Comparison of ENCODE assay signal across 17 cellular contexts in genomic region chr5:440413-441180, GRCh38. TPM values are rescaled to one million over a fixed set of nuclear protein-coding genes. Genes with fewer than 3 reads are reported as not detected.
DNase-seq lines count a peak whose midpoint lies in the region; ATAC-seq lines count a peak whose summit lies in the region.
"Had no signal": no experiment of that assay in that cellular context is flagged by ENCODE, and none has a peak within 500 bp of the region (broad histone marks: within the 10 kb centered on the region; RNA-seq: fewer than 3 reads in every experiment).

No MANE protein-coding gene starts in this region.

- peaks cover 3% of the 10 kb centered on the region for H3K36me3 Mint-ChIP-seq in activated naive CD8-positive, alpha-beta T cell
- H3K36me3 Mint-ChIP-seq in activated naive CD8-positive, alpha-beta T cell treated with anti-CD3 and anti-CD28 coated beads for 36 hours, result peaks cover 18% of the 10 kb centered on the region
- peaks cover 51% of the 10 kb centered on the region for H3K36me3 Mint-ChIP-seq in dendritic cell treated with granulocyte-macrophage colony-stimulating factor and Interleukin-4, amounts not matched to agents 40 ng/mL and 50 ng/mL, for 4 days (ENCODE audit: low read depth)
- H3K36me3 Mint-ChIP-seq in stimulated activated naive B cell treated with anti-CD40 and anti-IgM and Interleukin-4, amounts not matched to agents 10 μg/mL and 1 μg/mL and 100 μg/mL, for 72 hours, result peaks cover 49 to 59% of the 10 kb centered on the region in 2 donors
- H3K36me3 Mint-ChIP-seq: immature natural killer cell had no signal

- H3K27ac Mint-ChIP-seq in activated naive CD8-positive, alpha-beta T cell, result peak overlapping the region; percentile 64
- H3K27ac Mint-ChIP-seq in activated naive CD8-positive, alpha-beta T cell treated with anti-CD3 and anti-CD28 coated beads for 36 hours, result no peak overlapping the region
- peak overlapping the region; percentile 69 for H3K27ac Mint-ChIP-seq in dendritic cell treated with granulocyte-macrophage colony-stimulating factor and Interleukin-4, amounts not matched to agents 40 ng/mL and 50 ng/mL, for 4 days
- H3K27ac Mint-ChIP-seq in stimulated activated naive B cell treated with anti-CD40 and anti-IgM and Interleukin-4, amounts not matched to agents 10 μg/mL and 1 μg/mL and 100 μg/mL, for 72 hours, result peak overlapping the region; percentile 59

- ATAC-seq in stimulated activated naive B cell treated with anti-CD40 and anti-IgM and Interleukin-4, amounts not matched to agents 10 μg/mL and 1 μg/mL and 100 μg/mL, for 72 hours (replicated peaks), result peak; percentile 26 to 40
- ATAC-seq in HG02870 (IDR thresholded peaks at IDR 0.05; ENCODE audit: unreplicated experiment), result no peak
- ATAC-seq: effector memory CD8-positive, alpha-beta T cell; gastrocnemius medialis; pancreas had no signal

- no peak for DNase-seq in activated naive CD8-positive, alpha-beta T cell treated with anti-CD3 and anti-CD28 coated beads for 36 hours
- peak; percentile 99 for DNase-seq in NOMO-1 treated with DMSO at 0.1 percent for 48 hours (lab: John Stamatoyannopoulos, UW; ENCODE audit: unreplicated experiment)
- no peak for DNase-seq in stimulated activated naive B cell treated with anti-CD40 and anti-IgM and Interleukin-4, amounts not matched to agents 10 μg/mL and 1 μg/mL and 100 μg/mL, for 72 hours
- no peak for DNase-seq in effector CD8-positive, alpha-beta T cell (lab: John Stamatoyannopoulos, UW)
- DNase-seq in effector CD4-positive, alpha-beta T cell, result no peak
- DNase-seq: brain microvascular endothelial cell; DMS53; effector memory CD8-positive, alpha-beta T cell; gastrocnemius medialis; GM23248; immature natural killer cell; NCI-H1105; NCI-H446 treated with DMSO at 0.1 percent for 48 hours; pancreas had no signal

- intact Hi-C loops in dendritic cell treated with granulocyte-macrophage colony-stimulating factor and Interleukin-4, amounts not matched to agents 40 ng/mL and 50 ng/mL, for 4 days (cut with micrococcal nuclease), result no loop called here

- H3K9me3 Mint-ChIP-seq in activated naive CD8-positive, alpha-beta T cell (ENCODE audit: low read depth), result no peaks in the 10 kb centered on the region
- no peaks in the 10 kb centered on the region for H3K9me3 Mint-ChIP-seq in activated naive CD8-positive, alpha-beta T cell treated with anti-CD3 and anti-CD28 coated beads for 36 hours
- H3K9me3 Mint-ChIP-seq in dendritic cell treated with granulocyte-macrophage colony-stimulating factor and Interleukin-4, amounts not matched to agents 40 ng/mL and 50 ng/mL, for 4 days, result no peaks in the 10 kb centered on the region
- no peaks in the 10 kb centered on the region for H3K9me3 Mint-ChIP-seq in stimulated activated naive B cell treated with anti-CD40 and anti-IgM and Interleukin-4, amounts not matched to agents 10 μg/mL and 1 μg/mL and 100 μg/mL, for 72 hours
- H3K9me3 Mint-ChIP-seq: effector memory CD8-positive, alpha-beta T cell had no signal

- H3K4me3 Mint-ChIP-seq in activated naive CD8-positive, alpha-beta T cell, result peak overlapping the region; percentile 46
- H3K4me3 Mint-ChIP-seq in activated naive CD8-positive, alpha-beta T cell treated with anti-CD3 and anti-CD28 coated beads for 36 hours, result no peak overlapping the region
- H3K4me3 Mint-ChIP-seq in dendritic cell treated with granulocyte-macrophage colony-stimulating factor and Interleukin-4, amounts not matched to agents 40 ng/mL and 50 ng/mL, for 4 days, result peak overlapping the region; percentile 51
- peak overlapping the region; percentile 40 to 53 for H3K4me3 Mint-ChIP-seq in stimulated activated naive B cell treated with anti-CD40 and anti-IgM and Interleukin-4, amounts not matched to agents 10 μg/mL and 1 μg/mL and 100 μg/mL, for 72 hours
- H3K4me3 Mint-ChIP-seq: effector memory CD8-positive, alpha-beta T cell had no signal

- peaks cover 22% of the 10 kb centered on the region for H3K4me1 Mint-ChIP-seq in activated naive CD8-positive, alpha-beta T cell (ENCODE audit: low read depth)
- H3K4me1 Mint-ChIP-seq in activated naive CD8-positive, alpha-beta T cell treated with anti-CD3 and anti-CD28 coated beads for 36 hours, result peaks cover 25% of the 10 kb centered on the region
- peaks cover 63% of the 10 kb centered on the region for H3K4me1 Mint-ChIP-seq in dendritic cell treated with granulocyte-macrophage colony-stimulating factor and Interleukin-4, amounts not matched to agents 40 ng/mL and 50 ng/mL, for 4 days (ENCODE audit: low read depth)
- H3K4me1 Mint-ChIP-seq in stimulated activated naive B cell treated with anti-CD40 and anti-IgM and Interleukin-4, amounts not matched to agents 10 μg/mL and 1 μg/mL and 100 μg/mL, for 72 hours, result peaks cover 37 to 71% of the 10 kb centered on the region in 2 donors

- no peaks in the 10 kb centered on the region for H3K27me3 Mint-ChIP-seq in activated naive CD8-positive, alpha-beta T cell
- H3K27me3 Mint-ChIP-seq in activated naive CD8-positive, alpha-beta T cell treated with anti-CD3 and anti-CD28 coated beads for 36 hours, result no peaks in the 10 kb centered on the region
- H3K27me3 Mint-ChIP-seq in dendritic cell treated with granulocyte-macrophage colony-stimulating factor and Interleukin-4, amounts not matched to agents 40 ng/mL and 50 ng/mL, for 4 days, result no peaks in the 10 kb centered on the region
- peaks cover 0 to under 1% of the 10 kb centered on the region in 2 donors for H3K27me3 Mint-ChIP-seq in stimulated activated naive B cell treated with anti-CD40 and anti-IgM and Interleukin-4, amounts not matched to agents 10 μg/mL and 1 μg/mL and 100 μg/mL, for 72 hours

RNA-seq across cellular contexts. Expression of gene EXOC3, which starts 2.4 kb away (rescaled TPM):
- 10 to 100 TPM; 58.2 to 61.2 TPM for total RNA-seq in activated naive CD8-positive, alpha-beta T cell treated with anti-CD3 and anti-CD28 coated beads for 36 hours
